ENCODE assay signal across 10 cellular contexts in the genomic region with DNA sequence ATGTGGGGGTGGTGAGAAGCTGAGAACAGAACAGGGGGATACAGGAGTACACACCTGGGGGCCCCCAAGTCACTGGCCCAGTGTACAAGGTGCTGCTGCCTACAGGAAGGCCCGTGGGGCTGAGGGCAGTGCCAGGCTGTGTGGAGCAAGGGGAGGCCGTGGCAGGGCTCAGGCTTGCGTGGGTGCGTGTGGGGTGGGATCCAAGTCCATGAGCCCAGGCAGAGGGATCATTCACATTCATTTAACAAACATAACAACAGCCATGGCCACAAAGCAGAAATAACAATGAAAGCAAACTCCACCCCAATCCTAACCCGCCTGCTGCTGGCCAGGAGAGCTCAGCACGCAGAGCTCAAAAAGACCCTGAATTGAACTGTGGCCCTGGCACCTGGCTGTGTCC. TPM values are rescaled to one million over a fixed set of nuclear protein-coding genes. Genes with fewer than 3 reads are reported as not detected.
DNase-seq lines count a peak whose midpoint lies in the region; ATAC-seq and TF ChIP-seq lines count a peak whose summit lies in the region.
"Had no signal": no experiment of that assay in that cellular context is flagged by ENCODE, and none has a peak within 500 bp of the region (broad histone marks: within the 10 kb centered on the region; RNA-seq: fewer than 3 reads in every experiment).

No MANE protein-coding gene starts in this region.

- intact Hi-C loops in adrenal gland (cut with DNase I) = no loop called here

- ATAC-seq in activated CD8-positive, alpha-beta memory T cell treated with anti-CD3 and anti-CD28 coated beads, Interleukin-2, amount 10 ng/mL, durations not matched to agents 7 days and 5 days = no peak
- no peak for ATAC-seq in GM18505 (IDR thresholded peaks at IDR 0.05; ENCODE audit: unreplicated experiment)

- 69 to 84% (median 72%) methylated on average over 6 of the region's 6 CpGs for WGBS in adrenal gland, 4 donors
- 71% methylated on average over 6 of the region's 6 CpGs for WGBS in thymus

- no peaks in the 10 kb centered on the region for H3K36me3 ChIP-seq in adrenal gland (replicated peaks in 1 of 2)
- H3K36me3 ChIP-seq in mucosa of rectum (ENCODE audit: control insufficient read depth in 2 of 2, insufficient read depth in 2 of 2, low read length in 2 of 2) = no peaks in the 10 kb centered on the region
- H3K36me3 ChIP-seq in thymus (ENCODE audit: control insufficient read depth, insufficient read depth) = no peaks in the 10 kb centered on the region
- no peaks in the 10 kb centered on the region for H3K36me3 ChIP-seq in HAP-1 (replicated peaks)

- peak overlapping the region in 3 of 5 donors; percentile 8 to 88 (median 15) for H3K27ac ChIP-seq in adrenal gland
- H3K27ac ChIP-seq in mucosa of rectum (ENCODE audit: low read depth in 2 of 2, low read length in 2 of 2) = peak overlapping the region; percentile 6 to 46
- peak overlapping the region; percentile 47 for H3K27ac ChIP-seq in thymus (ENCODE audit: low read depth)
- H3K27ac ChIP-seq: SK-N-MC had no signal

- H3K4me1 ChIP-seq in adrenal gland (replicated peaks in 1 of 2) = peaks cover 0 to 28% of the 10 kb centered on the region in 2 donors
- peaks cover 24 to 30% of the 10 kb centered on the region in 2 donors for H3K4me1 ChIP-seq in mucosa of rectum (ENCODE audit: control insufficient read depth in 2 of 2, insufficient read depth in 2 of 2, low read length in 2 of 2)
- peaks cover 12% of the 10 kb centered on the region for H3K4me1 ChIP-seq in thymus (ENCODE audit: control insufficient read depth, insufficient read depth, low read length)
- H3K4me1 ChIP-seq in HAP-1 = no peaks in the 10 kb centered on the region

- DNase-seq in activated CD8-positive, alpha-beta memory T cell treated with anti-CD3 and anti-CD28 coated beads, Interleukin-2, amount 10 ng/mL, durations not matched to agents 7 days and 5 days = no peak
- DNase-seq in activated CD8-positive, alpha-beta memory T cell treated with anti-CD3 and anti-CD28 coated beads, Interleukin-2, amount 50 U/mL, for 4 hours = no peak
- DNase-seq in adrenal gland (no peak), dedifferentiated amniotic fluid mesenchymal stem cell (ENCODE audit: extremely low spot score) (no peak), HAP-1 (ENCODE audit: low spot score in 2 of 2) (no peak)
- DNase-seq: NCI-H446 treated with DMSO at 0.1 percent for 48 hours had no signal

- H3K9me3 Mint-ChIP-seq in activated CD8-positive, alpha-beta memory T cell treated with anti-CD3 and anti-CD28 coated beads, Interleukin-2, amount 10 ng/mL, durations not matched to agents 7 days and 5 days (ENCODE audit: low read depth) = no peaks in the 10 kb centered on the region

- TF ChIP-seq POLR2A in adrenal gland (IDR thresholded peaks at IDR 0.05) (no peak), GM18505 (IDR thresholded peaks at IDR 0.05; ENCODE audit: borderline replicate concordance, extremely low read depth, insufficient read depth, insufficient read length) (no peak)

- peak overlapping the region; percentile 83 for H3K27ac Mint-ChIP-seq in activated CD8-positive, alpha-beta memory T cell treated with anti-CD3 and anti-CD28 coated beads, Interleukin-2, amount 10 ng/mL, durations not matched to agents 7 days and 5 days

- no peaks in the 10 kb centered on the region for H3K9me3 ChIP-seq in adrenal gland (replicated peaks in 1 of 3)
- H3K9me3 ChIP-seq in mucosa of rectum (ENCODE audit: control insufficient read depth in 2 of 2, low read length in 2 of 2) = no peaks in the 10 kb centered on the region
- no peaks in the 10 kb centered on the region for H3K9me3 ChIP-seq in thymus (ENCODE audit: control insufficient read depth)
- H3K9me3 ChIP-seq in HAP-1 = no peaks in the 10 kb centered on the region

- TF ChIP-seq CTCF in adrenal gland (IDR thresholded peaks at IDR 0.05) = no peak

- no peak overlapping the region for H3K4me3 ChIP-seq in adrenal gland
- no peak overlapping the region for H3K4me3 ChIP-seq in mucosa of rectum (ENCODE audit: low read length in 2 of 2)
- no peak overlapping the region for H3K4me3 ChIP-seq in thymus (ENCODE audit: low read length)
- no peak overlapping the region for H3K4me3 ChIP-seq in HAP-1
- H3K4me3 ChIP-seq: SK-N-MC had no signal

- no peak overlapping the region for H3K9ac ChIP-seq in mucosa of rectum (ENCODE audit: low read depth in 1 of 2, low read length in 2 of 2)

- peak overlapping the region; percentile 55 for H3K4me3 Mint-ChIP-seq in activated CD8-positive, alpha-beta memory T cell treated with anti-CD3 and anti-CD28 coated beads, Interleukin-2, amount 10 ng/mL, durations not matched to agents 7 days and 5 days

- CTCF ChIA-PET in activated CD8-positive, alpha-beta memory T cell treated with anti-CD3 and anti-CD28 coated beads, Interleukin-2, amount 10 ng/mL, durations not matched to agents 7 days and 5 days (lab: Charles Lee) = interaction anchor here (1.1 to 5.3 kb wide), 12 partner anchors 9 to 190 kb away, joined by 4 to 42 read pairs (median 4); a partner anchor contains a TSS

- in situ Hi-C loops in HAP-1 (cut with MboI; ENCODE audit: low sequenced_read_pairs) = no loop called here

- no peaks in the 10 kb centered on the region for H3K27me3 Mint-ChIP-seq in activated CD8-positive, alpha-beta memory T cell treated with anti-CD3 and anti-CD28 coated beads, Interleukin-2, amount 10 ng/mL, durations not matched to agents 7 days and 5 days

- H3K27me3 ChIP-seq in adrenal gland (no peaks in the 10 kb centered on the region), mucosa of rectum (ENCODE audit: control insufficient read depth in 2 of 2, insufficient read depth in 2 of 2, low read length in 2 of 2) (no peaks in the 10 kb centered on the region), thymus (ENCODE audit: control insufficient read depth, insufficient read depth) (no peaks in the 10 kb centered on the region), HAP-1 (ENCODE audit: low read depth) (no peaks in the 10 kb centered on the region)

- peaks cover 22% of the 10 kb centered on the region for H3K4me1 Mint-ChIP-seq in activated CD8-positive, alpha-beta memory T cell treated with anti-CD3 and anti-CD28 coated beads, Interleukin-2, amount 10 ng/mL, durations not matched to agents 7 days and 5 days

- no peaks in the 10 kb centered on the region for H3K36me3 Mint-ChIP-seq in activated CD8-positive, alpha-beta memory T cell treated with anti-CD3 and anti-CD28 coated beads, Interleukin-2, amount 10 ng/mL, durations not matched to agents 7 days and 5 days

RNA-seq across cellular contexts. Expression of a gene that starts 17.1 kb away (rescaled TPM):
- total RNA-seq in activated CD8-positive, alpha-beta memory T cell treated with anti-CD3 and anti-CD28 coated beads, Interleukin-2, amount 10 ng/mL, durations not matched to agents 7 days and 5 days = not detected
- total RNA-seq in adrenal gland = 1 to 10 TPM in 2 of 8 donors, not detected in 6; 1.7 to 3.1 TPM
- polyA plus RNA-seq in adrenal gland (1 to 10 TPM in 1 of 3 donors, not detected in 2; 1.5 TPM), thymus (27.2 TPM)
